Comparison of ENCODE assay signal across 1 cellular context in the genomic region with DNA sequence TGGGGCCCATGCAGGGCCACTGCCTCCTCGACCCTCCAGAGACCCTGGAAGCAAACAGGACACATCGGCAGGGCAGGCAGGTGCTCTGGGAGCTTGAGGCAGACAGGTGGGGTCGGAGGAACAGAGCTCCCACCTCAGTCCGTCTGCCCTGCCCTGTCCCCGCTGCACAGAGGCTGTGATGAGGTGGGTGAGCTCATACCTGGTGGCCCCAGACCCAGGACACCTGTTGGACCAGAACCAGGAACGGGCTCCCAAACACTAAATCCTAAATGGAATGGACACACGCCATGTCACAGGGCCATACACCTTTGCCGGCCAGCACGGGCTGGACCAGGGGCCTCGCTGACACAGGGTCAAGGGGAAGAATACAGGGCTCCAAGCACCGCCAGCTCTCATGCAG.
TF ChIP-seq lines count a peak whose summit lies in the region.

No MANE protein-coding gene starts in this region.

TF ChIP-seq in H1, 55 proteins besides CTCF, POLR2A, EP300 and RAD21:
- TF ChIP-seq CTBP2 (IDR thresholded peaks at IDR 0.05; ENCODE audit: borderline replicate concordance, insufficient read depth, insufficient read length, low read length): no peak
- TF ChIP-seq TAF7 (optimal IDR thresholded peaks at IDR 0.05; ENCODE audit: borderline replicate concordance, low read depth, low read length): no peak
- TF ChIP-seq HDAC6 (IDR thresholded peaks at IDR 0.05; ENCODE audit: low read depth, low read length): no peak
- no peak for TF ChIP-seq SP2 (IDR thresholded peaks at IDR 0.05; ENCODE audit: low read length)
- no peak for TF ChIP-seq TBP (IDR thresholded peaks at IDR 0.05; ENCODE audit: low read depth, low read length)
- TF ChIP-seq CHD1 (IDR thresholded peaks at IDR 0.05; ENCODE audit: low read depth, low read length): no peak
- TF ChIP-seq, protein P1, sequence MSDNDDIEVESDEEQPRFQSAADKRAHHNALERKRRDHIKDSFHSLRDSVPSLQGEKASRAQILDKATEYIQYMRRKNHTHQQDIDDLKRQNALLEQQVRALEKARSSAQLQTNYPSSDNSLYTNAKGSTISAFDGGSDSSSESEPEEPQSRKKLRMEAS (IDR thresholded peaks at IDR 0.05): no peak
- no peak for TF ChIP-seq TCF12 (IDR thresholded peaks at IDR 0.05; ENCODE audit: low read depth, low read length)
- TF ChIP-seq ZNF274 (IDR thresholded peaks at IDR 0.05; ENCODE audit: borderline replicate concordance, extremely low read depth, low read length): no peak
- no peak for TF ChIP-seq RBBP5 (IDR thresholded peaks at IDR 0.05; ENCODE audit: borderline replicate concordance, low read depth, low read length)
- TF ChIP-seq BCL11A (IDR thresholded peaks at IDR 0.05; ENCODE audit: low read depth in 2 of 2, low read length in 2 of 2): no peak
- no peak for TF ChIP-seq SP4 (IDR thresholded peaks at IDR 0.05; ENCODE audit: low read length)
- no peak for TF ChIP-seq CBX8 (IDR thresholded peaks at IDR 0.05; ENCODE audit: borderline replicate concordance, low read depth, low read length)
- no peak for TF ChIP-seq BRCA1 (IDR thresholded peaks at IDR 0.05; ENCODE audit: low read depth, low read length)
- TF ChIP-seq NANOG (IDR thresholded peaks at IDR 0.05; ENCODE audit: insufficient read depth, low read depth, low read length, poor library complexity, severe bottlenecking): no peak
